ENCODE assay signal across 8 cellular contexts in genomic region chr2:143150287-143150686, GRCh38. TPM values are rescaled to one million over a fixed set of nuclear protein-coding genes. Genes with fewer than 3 reads are reported as not detected.
DNase-seq lines count a peak whose midpoint lies in the region; ATAC-seq and TF ChIP-seq lines count a peak whose summit lies in the region.

No MANE protein-coding gene starts in this region.

- H3F3A ChIP-seq in OCI-LY1 (ENCODE audit: insufficient read depth, low read length), result no peaks in the 10 kb centered on the region

- TF ChIP-seq CTCF in OCI-LY1 (IDR thresholded peaks at IDR 0.05; ENCODE audit: low read length) (no peak), neutrophil (IDR thresholded peaks at IDR 0.05) (no peak), dorsolateral prefrontal cortex (IDR thresholded peaks at IDR 0.05 in 54 of 56, conservative IDR thresholded peaks at IDR 0.05 in 2 of 56; ENCODE audit: low read depth in 1 of 56, partially characterized antibody in 56 of 56) (no peak), WERI-Rb-1 (IDR thresholded peaks at IDR 0.05; ENCODE audit: low read depth, low read length) (no peak)

- peak overlapping the region; percentile 30 for H3K4me3 ChIP-seq in OCI-LY1 (ENCODE audit: low read depth, low read length, poor library complexity, severe bottlenecking)
- peak overlapping the region; percentile 36 to 39 for H3K4me3 ChIP-seq in neutrophil (ENCODE audit: low read depth in 1 of 2, low read length in 1 of 2)
- H3K4me3 ChIP-seq in dorsolateral prefrontal cortex, result no peak overlapping the region
- H3K4me3 ChIP-seq in right cardiac atrium (ENCODE audit: low read length), result no peak overlapping the region
- no peak overlapping the region for H3K4me3 ChIP-seq in WERI-Rb-1 (ENCODE audit: low read depth, low read length)

- H3K79me2 ChIP-seq in OCI-LY1 (ENCODE audit: insufficient read depth, low read length), result peaks cover 96% of the 10 kb centered on the region

- H3K36me3 ChIP-seq in OCI-LY1 (ENCODE audit: insufficient read depth, low read length) (peaks cover under 1% of the 10 kb centered on the region; the same call in 1 of the 2 replicates), neutrophil (no peaks in the 10 kb centered on the region), WERI-Rb-1 (no peaks in the 10 kb centered on the region)

- ATAC-seq in HG02759 (IDR thresholded peaks at IDR 0.05; ENCODE audit: unreplicated experiment) (peak; percentile 54), right cardiac atrium (no peak)

- peaks cover 68% of the 10 kb centered on the region for H3K4me1 Mint-ChIP-seq in activated CD4-positive, alpha-beta T cell treated with anti-CD3 and anti-CD28 coated beads, Interleukin-2, amount 10 ng/mL, durations not matched to agents 24 days and 14 days

- H2AFZ ChIP-seq in OCI-LY1 (ENCODE audit: low read length), result no peak overlapping the region

- no peaks in the 10 kb centered on the region for H4K20me1 ChIP-seq in OCI-LY1 (ENCODE audit: insufficient read depth, low read length)

- intact Hi-C loops in activated CD4-positive, alpha-beta T cell treated with anti-CD3 and anti-CD28 coated beads, Interleukin-2, amount 10 ng/mL, durations not matched to agents 24 days and 14 days (cut with micrococcal nuclease), result loop anchor here (2.0 kb wide), 1 partner anchor 25 kb away; no protein-coding TSS in a partner anchor
- intact Hi-C loops in dorsolateral prefrontal cortex (cut with DNase I) (no loop called here), right cardiac atrium (cut with DNase I) (no loop called here)

- H3K27me3 ChIP-seq in OCI-LY1 (ENCODE audit: insufficient read depth, low read length) (no peaks in the 10 kb centered on the region), neutrophil (no peaks in the 10 kb centered on the region), dorsolateral prefrontal cortex (peaks cover 0 to 2% (median 0%) of the 10 kb centered on the region in 45 donors), right cardiac atrium (ENCODE audit: control insufficient read depth, insufficient read depth) (no peaks in the 10 kb centered on the region), WERI-Rb-1 (ENCODE audit: insufficient read depth, low read depth, severe bottlenecking) (no peaks in the 10 kb centered on the region)

- H3K9me2 ChIP-seq in OCI-LY1 (ENCODE audit: low read depth, low read length), result no peaks in the 10 kb centered on the region

- no peaks in the 10 kb centered on the region for H3K9me3 ChIP-seq in OCI-LY1 (ENCODE audit: low read length)
- H3K9me3 ChIP-seq in neutrophil, result no peaks in the 10 kb centered on the region
- H3K9me3 ChIP-seq in right cardiac atrium (ENCODE audit: control insufficient read depth, low read length), result no peaks in the 10 kb centered on the region
- H3K9me3 ChIP-seq in WERI-Rb-1 (ENCODE audit: severe bottlenecking), result no peaks in the 10 kb centered on the region

- no peak for DNase-seq in activated CD4-positive, alpha-beta T cell treated with anti-CD3 and anti-CD28 coated beads, Interleukin-2, amount 10 ng/mL, durations not matched to agents 24 days and 14 days
- no peak for DNase-seq in activated CD4-positive, alpha-beta T cell treated with anti-CD3 and anti-CD28 coated beads for 1 hour
- DNase-seq in dorsolateral prefrontal cortex, result no peak
- DNase-seq in right cardiac atrium, result no peak
- no peak for DNase-seq in WERI-Rb-1

- H3K4me1 ChIP-seq in OCI-LY1 (ENCODE audit: insufficient read depth, low read length, severe bottlenecking) (peaks cover 98% of the 10 kb centered on the region), neutrophil (ENCODE audit: control insufficient read depth in 1 of 2, insufficient read depth in 1 of 2, low read depth in 1 of 2, low read length in 1 of 2) (peaks cover 100% of the 10 kb centered on the region in 2 experiments), right cardiac atrium (ENCODE audit: control insufficient read depth, insufficient read depth, low read length) (no peaks in the 10 kb centered on the region)

- H3K4me2 ChIP-seq in OCI-LY1 (ENCODE audit: low read length), result peak overlapping the region; percentile 54; the same call in 1 of the 2 replicates

- 65% methylated on average over 4 of the region's 4 CpGs for WGBS in right cardiac atrium

- peaks cover 13% of the 10 kb centered on the region for H3K36me3 Mint-ChIP-seq in activated CD4-positive, alpha-beta T cell treated with anti-CD3 and anti-CD28 coated beads, Interleukin-2, amount 10 ng/mL, durations not matched to agents 24 days and 14 days (ENCODE audit: low read depth)

- H3K9me3 Mint-ChIP-seq in activated CD4-positive, alpha-beta T cell treated with anti-CD3 and anti-CD28 coated beads, Interleukin-2, amount 10 ng/mL, durations not matched to agents 24 days and 14 days, result no peaks in the 10 kb centered on the region

- peak overlapping the region; percentile 87 for H3K27ac Mint-ChIP-seq in activated CD4-positive, alpha-beta T cell treated with anti-CD3 and anti-CD28 coated beads, Interleukin-2, amount 10 ng/mL, durations not matched to agents 24 days and 14 days

- peak overlapping the region; percentile 63 for H3K4me3 Mint-ChIP-seq in activated CD4-positive, alpha-beta T cell treated with anti-CD3 and anti-CD28 coated beads, Interleukin-2, amount 10 ng/mL, durations not matched to agents 24 days and 14 days

- peak overlapping the region; percentile 18; the same call in 1 of the 2 replicates for H3K9ac ChIP-seq in OCI-LY1 (ENCODE audit: low read length)

- H3K27me3 Mint-ChIP-seq in activated CD4-positive, alpha-beta T cell treated with anti-CD3 and anti-CD28 coated beads, Interleukin-2, amount 10 ng/mL, durations not matched to agents 24 days and 14 days, result no peaks in the 10 kb centered on the region

- H3K27ac ChIP-seq in OCI-LY1 (ENCODE audit: low read depth, low read length, poor library complexity, severe bottlenecking), result peak overlapping the region; percentile 74
- peak overlapping the region; percentile 92 for H3K27ac ChIP-seq in neutrophil
- peak overlapping the region in 4 of 59 donors; percentile 5 to 26 (median 16) for H3K27ac ChIP-seq in dorsolateral prefrontal cortex
- no peak overlapping the region for H3K27ac ChIP-seq in right cardiac atrium (ENCODE audit: low read length)
- no peak overlapping the region for H3K27ac ChIP-seq in WERI-Rb-1

RNA-seq across cellular contexts. Expression of gene ARHGAP15, which starts 21.1 kb away (rescaled TPM):
- 56.0 and 56.2 TPM in 2 replicates for total RNA-seq in activated CD4-positive, alpha-beta T cell treated with anti-CD3 and anti-CD28 coated beads, Interleukin-2, amount 10 ng/mL, durations not matched to agents 24 days and 14 days
- total RNA-seq in dorsolateral prefrontal cortex, result 10 to 100 TPM in 2 of 120 experiments, 1 to 10 TPM in 117, not detected in 1; 1.1 to 11.9 (median 4.4) TPM
- total RNA-seq in right cardiac atrium, result 1 to 10 TPM; 4.5 to 8.4 (median 6.3) TPM
- polyA plus RNA-seq in right cardiac atrium, result 8.2 TPM

Comparison
In these comparisons a context has a peak if more than half of its experiments do, and no peak if none do; other contexts are left out.
1. H3K27ac ChIP-seq: peak in OCI-LY1 (single experiment) and neutrophil (single experiment); none in right cardiac atrium (single experiment) and WERI-Rb-1 (single experiment).
2. H3K4me3 ChIP-seq: peak in OCI-LY1 (single experiment) and neutrophil (2 of 2); none in dorsolateral prefrontal cortex (0 of 59), right cardiac atrium (single experiment) and WERI-Rb-1 (single experiment).